Comparison of ENCODE assay signal across 9 cellular contexts in the genomic region with DNA sequence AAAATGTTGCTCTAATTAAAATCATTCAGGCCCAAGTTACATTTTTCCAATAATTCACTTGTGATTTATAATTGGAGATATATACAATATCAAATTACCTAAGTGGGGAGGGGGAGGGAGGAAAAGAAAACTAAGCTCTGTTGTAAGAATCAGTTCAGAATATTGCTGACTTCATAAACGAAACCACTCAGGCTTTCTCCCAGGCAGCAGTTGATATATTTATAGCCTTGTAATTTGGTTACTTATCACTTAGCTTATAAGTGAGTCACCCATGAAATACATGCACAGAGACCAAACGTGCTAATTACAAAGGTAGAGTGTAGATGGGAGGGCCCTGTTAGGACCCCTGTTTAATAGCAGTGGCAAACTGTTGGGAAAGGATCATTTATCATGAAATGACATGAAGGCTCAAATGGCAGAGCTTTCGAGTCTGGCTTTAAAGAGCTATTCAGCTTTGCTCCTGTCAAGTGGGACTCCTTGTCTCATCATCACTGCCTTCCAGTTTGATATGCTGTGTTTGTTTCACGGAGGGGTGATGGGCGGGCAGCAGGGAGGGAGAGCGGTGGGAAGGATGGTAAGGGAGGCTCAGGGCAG.
A peak's percentile ranks its signal among the peaks of the same experiment; 100 is the strongest.
DNase-seq lines count a peak whose midpoint lies in the region; ATAC-seq lines count a peak whose summit lies in the region.
"Had no signal": no experiment of that assay in that cellular context is flagged by ENCODE, and none has a peak within 500 bp of the region (broad histone marks: within the 10 kb centered on the region; RNA-seq: fewer than 3 reads in every experiment).

No MANE protein-coding gene starts in this region.

- H3K27me3 ChIP-seq in mesenchymal stem cell (ENCODE audit: control insufficient read depth in 1 of 2, insufficient read depth in 1 of 2, low read length in 2 of 2): no peaks in the 10 kb centered on the region

- H2BK12ac ChIP-seq in mesenchymal stem cell (ENCODE audit: low read length in 2 of 2): peak overlapping the region; percentile 20 to 40

- H3K4ac ChIP-seq in mesenchymal stem cell (ENCODE audit: low read depth in 1 of 2, low read length in 2 of 2): no peak overlapping the region

- no peak overlapping the region for H2BK5ac ChIP-seq in mesenchymal stem cell (ENCODE audit: low read depth, low read length, poor library complexity, severe bottlenecking)

- H3K27ac ChIP-seq in mesenchymal stem cell (ENCODE audit: low read length, poor library complexity, severe bottlenecking): peak overlapping the region; percentile 64

- peak overlapping the region; percentile 52 to 76 for H3K18ac ChIP-seq in mesenchymal stem cell (ENCODE audit: low read depth in 1 of 2, low read length in 2 of 2)

- no peak overlapping the region for H3K27ac Mint-ChIP-seq in activated CD4-positive, alpha-beta T cell treated with anti-CD3 and anti-CD28 coated beads, Interleukin-2, amount 10 ng/mL, durations not matched to agents 7 days and 5 days

- no peak overlapping the region for H3K4me2 ChIP-seq in mesenchymal stem cell (ENCODE audit: low read length, poor library complexity, severe bottlenecking)

- no peak overlapping the region for H2BK15ac ChIP-seq in mesenchymal stem cell (ENCODE audit: low read depth, poor library complexity, severe bottlenecking)

- peak; percentile 75 for ATAC-seq in HG03442 (IDR thresholded peaks at IDR 0.05; ENCODE audit: unreplicated experiment)

- H4K91ac ChIP-seq in mesenchymal stem cell (ENCODE audit: low read length): no peak overlapping the region

- peaks cover 7% of the 10 kb centered on the region for H3K4me1 ChIP-seq in mesenchymal stem cell (ENCODE audit: control insufficient read depth, insufficient read depth, low read depth, low read length)

- no peaks in the 10 kb centered on the region for H3K4me1 Mint-ChIP-seq in activated CD4-positive, alpha-beta T cell treated with anti-CD3 and anti-CD28 coated beads, Interleukin-2, amount 10 ng/mL, durations not matched to agents 7 days and 5 days

- peak overlapping the region; percentile 45 for H3K9ac ChIP-seq in mesenchymal stem cell (ENCODE audit: low read length)

- DNase-seq in GM03348 (ENCODE audit: low spot score) (peak; percentile 34), RPMI8226 (peak; percentile 51), mesenchymal stem cell (peak; percentile 78)
- DNase-seq in activated CD4-positive, alpha-beta T cell treated with anti-CD3 and anti-CD28 coated beads, Interleukin-2, amount 50 U/mL, for 1 hour: no peak
- no peak for DNase-seq in stimulated activated CD4-positive, alpha-beta T cell treated with anti-CD3 and anti-CD28 coated beads, Interleukin-15, amount 100 ng/mL, for 24 hours
- no peak for DNase-seq in activated T-cell treated with anti-CD3 and anti-CD28 coated beads, Interleukin-2, amount 50 U/mL, for 48 hours
- no peak for DNase-seq in activated CD4-positive, alpha-beta T cell treated with anti-CD3 and anti-CD28 coated beads, Interleukin-2, amount 10 ng/mL, durations not matched to agents 7 days and 5 days
- DNase-seq: glutamatergic neuron had no signal

- no peaks in the 10 kb centered on the region for H3K27me3 Mint-ChIP-seq in activated CD4-positive, alpha-beta T cell treated with anti-CD3 and anti-CD28 coated beads, Interleukin-2, amount 10 ng/mL, durations not matched to agents 7 days and 5 days

- H3K14ac ChIP-seq in mesenchymal stem cell (ENCODE audit: low read length in 2 of 2): no peak overlapping the region

- H3K9me3 Mint-ChIP-seq in activated CD4-positive, alpha-beta T cell treated with anti-CD3 and anti-CD28 coated beads, Interleukin-2, amount 10 ng/mL, durations not matched to agents 7 days and 5 days: no peaks in the 10 kb centered on the region

- no peak overlapping the region for H2BK120ac ChIP-seq in mesenchymal stem cell (ENCODE audit: low read depth, low read length)

- WGBS in mesenchymal stem cell: 28% methylated on average over 5 of the region's 6 CpGs

- H3K79me1 ChIP-seq in mesenchymal stem cell (replicated peaks; ENCODE audit: low read length, poor library complexity, severe bottlenecking): no peaks in the 10 kb centered on the region

- CTCF ChIA-PET in activated CD4-positive, alpha-beta T cell treated with anti-CD3 and anti-CD28 coated beads, Interleukin-2, amount 10 ng/mL, durations not matched to agents 7 days and 5 days (lab: Charles Lee): no interaction called here

- H3K9me3 ChIP-seq in mesenchymal stem cell (ENCODE audit: control insufficient read depth, low read length): no peaks in the 10 kb centered on the region

- H2AK5ac ChIP-seq in mesenchymal stem cell (ENCODE audit: low read length, severe bottlenecking): peak overlapping the region; percentile 0

- H3K36me3 Mint-ChIP-seq in activated CD4-positive, alpha-beta T cell treated with anti-CD3 and anti-CD28 coated beads, Interleukin-2, amount 10 ng/mL, durations not matched to agents 7 days and 5 days (ENCODE audit: low read depth): no peaks in the 10 kb centered on the region

- no peak overlapping the region for H3K23ac ChIP-seq in mesenchymal stem cell (ENCODE audit: low read length in 2 of 2)

- no peak overlapping the region for H3K4me3 Mint-ChIP-seq in activated CD4-positive, alpha-beta T cell treated with anti-CD3 and anti-CD28 coated beads, Interleukin-2, amount 10 ng/mL, durations not matched to agents 7 days and 5 days

- no peaks in the 10 kb centered on the region for H3K36me3 ChIP-seq in mesenchymal stem cell (ENCODE audit: control insufficient read depth in 1 of 2, insufficient read depth in 2 of 2, low read depth in 1 of 2, low read length in 2 of 2)

- H3K4me3 ChIP-seq in mesenchymal stem cell (ENCODE audit: insufficient read depth in 1 of 2, low read depth in 1 of 2, low read length in 2 of 2): no peak overlapping the region

- POLR2A ChIA-PET in activated CD4-positive, alpha-beta T cell treated with anti-CD3 and anti-CD28 coated beads, Interleukin-2, amount 10 ng/mL, durations not matched to agents 7 days and 5 days (lab: Charles Lee): interaction anchor here (0.6 kb wide), 1 partner anchor 28 kb away, joined by 3 read pairs; no protein-coding TSS in a partner anchor

- H4K8ac ChIP-seq in mesenchymal stem cell (ENCODE audit: low read length): no peak overlapping the region

- no peak overlapping the region for H2AFZ ChIP-seq in mesenchymal stem cell (ENCODE audit: low read depth, low read length)

Comparison
In these comparisons a context has a peak if more than half of its experiments do, and no peak if none do; other contexts are left out.
1. DNase-seq: peak in GM03348 (single experiment), RPMI8226 (single experiment) and mesenchymal stem cell (single experiment); none in activated CD4-positive, alpha-beta T cell treated with anti-CD3 and anti-CD28 coated beads, Interleukin-2, amount 50 U/mL, for 1 hour (single experiment), stimulated activated CD4-positive, alpha-beta T cell treated with anti-CD3 and anti-CD28 coated beads, Interleukin-15, amount 100 ng/mL, for 24 hours (single experiment), activated T-cell treated with anti-CD3 and anti-CD28 coated beads, Interleukin-2, amount 50 U/mL, for 48 hours (0 of 2) and activated CD4-positive, alpha-beta T cell treated with anti-CD3 and anti-CD28 coated beads, Interleukin-2, amount 10 ng/mL, durations not matched to agents 7 days and 5 days (single experiment).